ENCODE assay signal across 26 cellular contexts in the genomic region with DNA sequence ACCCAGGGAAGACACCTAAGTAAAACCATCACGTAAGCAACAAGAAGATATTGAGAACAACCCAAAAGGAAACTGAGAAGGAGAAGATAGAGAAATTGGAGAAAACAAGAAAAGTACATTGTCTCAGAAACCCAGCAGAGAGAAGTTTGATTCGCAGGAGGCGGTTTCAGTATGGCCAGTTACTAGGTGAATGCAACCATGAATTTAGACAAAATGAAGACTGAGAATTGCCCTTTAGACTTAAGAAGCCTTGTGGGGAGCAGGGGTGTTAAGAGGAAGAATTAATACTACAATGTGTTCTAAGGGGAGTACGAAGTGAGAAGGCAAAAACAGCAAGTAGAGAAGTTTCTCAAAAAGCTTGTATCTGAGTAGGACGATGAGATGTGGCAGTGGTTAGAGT.
A peak's percentile ranks its signal among the peaks of the same experiment; 100 is the strongest.
DNase-seq lines count a peak whose midpoint lies in the region; ATAC-seq and TF ChIP-seq lines count a peak whose summit lies in the region.
"Had no signal": no experiment of that assay in that cellular context is flagged by ENCODE, and none has a peak within 500 bp of the region (broad histone marks: within the 10 kb centered on the region; RNA-seq: fewer than 3 reads in every experiment).

No MANE protein-coding gene starts in this region.

- H3K4me1 Mint-ChIP-seq in neural progenitor cell (peaks cover 15% of the 10 kb centered on the region), mesothelial cell of epicardium (peaks cover 18% of the 10 kb centered on the region)
- H3K4me1 Mint-ChIP-seq: CD4-positive, CD25-positive, alpha-beta regulatory T cell had no signal

- no peaks in the 10 kb centered on the region for H3K36me3 ChIP-seq in neural progenitor cell
- H3K36me3 ChIP-seq: BLaER1, MG63 had no signal

- H3K27ac Mint-ChIP-seq in neural progenitor cell (peak overlapping the region; percentile 16), mesothelial cell of epicardium (no peak overlapping the region)
- H3K27ac Mint-ChIP-seq: CD4-positive, CD25-positive, alpha-beta regulatory T cell; T-helper 2 cell treated with Interferon-gamma antibody and Interleukin-4, amounts not matched to agents 5 μg/mL and 100 μg/mL, for 36 hours had no signal

- H2AFZ ChIP-seq in neural progenitor cell (replicated peaks) = no peak overlapping the region

- no peaks in the 10 kb centered on the region for H3K36me3 Mint-ChIP-seq in neural progenitor cell
- no peaks in the 10 kb centered on the region for H3K36me3 Mint-ChIP-seq in mesothelial cell of epicardium
- H3K36me3 Mint-ChIP-seq: CD4-positive, CD25-positive, alpha-beta regulatory T cell had no signal

- no peak overlapping the region for H3K27ac ChIP-seq in neural progenitor cell
- H3K27ac ChIP-seq: BLaER1, RWPE1 had no signal

- H3K4me1 ChIP-seq in neural progenitor cell = no peaks in the 10 kb centered on the region
- H3K4me1 ChIP-seq: BLaER1 had no signal

- no peaks in the 10 kb centered on the region for H4K20me1 ChIP-seq in neural progenitor cell (ENCODE audit: low read depth)
- H4K20me1 ChIP-seq: BLaER1 had no signal

- no peak overlapping the region for H3K4me2 ChIP-seq in neural progenitor cell
- H3K4me2 ChIP-seq: BLaER1 had no signal

- TF ChIP-seq CTCF in neural progenitor cell (IDR thresholded peaks at IDR 0.05) = no peak
- no peak for TF ChIP-seq CTCF in mesothelial cell of epicardium (IDR thresholded peaks at IDR 0.05; ENCODE audit: unreplicated experiment)

- H3K4me3 Mint-ChIP-seq in neural progenitor cell (no peak overlapping the region), mesothelial cell of epicardium (no peak overlapping the region)
- H3K4me3 Mint-ChIP-seq: CD4-positive, CD25-positive, alpha-beta regulatory T cell; T-helper 2 cell treated with Interferon-gamma antibody and Interleukin-4, amounts not matched to agents 5 μg/mL and 100 μg/mL, for 36 hours had no signal

- no peaks in the 10 kb centered on the region for H3K27me3 Mint-ChIP-seq in neural progenitor cell (ENCODE audit: insufficient read depth, low read depth)
- H3K27me3 Mint-ChIP-seq in mesothelial cell of epicardium (ENCODE audit: low read depth) = no peaks in the 10 kb centered on the region
- H3K27me3 Mint-ChIP-seq: CD4-positive, CD25-positive, alpha-beta regulatory T cell had no signal

- no peaks in the 10 kb centered on the region for H3K9me3 ChIP-seq in neural progenitor cell (ENCODE audit: low read depth)
- H3K9me3 ChIP-seq: BLaER1 had no signal

- no peaks in the 10 kb centered on the region for H3F3A ChIP-seq in neural progenitor cell (ENCODE audit: low read depth)

- H3K9me3 Mint-ChIP-seq in neural progenitor cell = no peaks in the 10 kb centered on the region
- peaks cover 4% of the 10 kb centered on the region for H3K9me3 Mint-ChIP-seq in mesothelial cell of epicardium
- H3K9me3 Mint-ChIP-seq: T-helper 2 cell treated with Interferon-gamma antibody and Interleukin-4, amounts not matched to agents 5 μg/mL and 100 μg/mL, for 36 hours had no signal

- H3K79me2 ChIP-seq in neural progenitor cell (ENCODE audit: low read depth) = no peaks in the 10 kb centered on the region

- H3K9ac ChIP-seq in neural progenitor cell = no peak overlapping the region
- H3K9ac ChIP-seq: BLaER1 had no signal

- DNase-seq in neural progenitor cell (ENCODE audit: low spot score) (no peak), cerebellum (ENCODE audit: low spot score) (no peak), SKM-1 treated with dmso at 0.1 percent for 144 hours (lab: John Stamatoyannopoulos, UW; ENCODE audit: unreplicated experiment) (no peak), mesothelial cell of epicardium (ENCODE audit: low spot score in 2 of 2, unreplicated experiment in 2 of 2) (no peak)
- DNase-seq: CD4-positive, CD25-positive, alpha-beta regulatory T cell; DMS53; GOT3; HCEC 1CT; KBM-7; MG63; NCI-H1092; NCI-H1417 treated with DMSO at 0.1 percent for 48 hours; NCI-H1694 treated with DMSO at 0.1 percent for 48 hours; NCI-H2081; NCI-H2227 treated with DMSO at 0.1 percent for 48 hours; NCI-H526 treated with DMSO at 0.1 percent for 48 hours; SHP77; T-helper 1 cell had no signal

- no peaks in the 10 kb centered on the region for H3K27me3 ChIP-seq in neural progenitor cell
- H3K27me3 ChIP-seq: BLaER1, MG63 had no signal

- H3K4me3 ChIP-seq in neural progenitor cell = no peak overlapping the region
- H3K4me3 ChIP-seq: BLaER1, MG63 had no signal

- ATAC-seq in GM18511 (IDR thresholded peaks at IDR 0.05; ENCODE audit: unreplicated experiment) (peak; percentile 61), GM19324 (IDR thresholded peaks at IDR 0.05; ENCODE audit: low FRiP score, unreplicated experiment) (peak; percentile 96), HG03432 (IDR thresholded peaks at IDR 0.05; ENCODE audit: unreplicated experiment) (peak; percentile 61), HG02571 (IDR thresholded peaks at IDR 0.05; ENCODE audit: unreplicated experiment) (no peak)
- ATAC-seq: Panc1 had no signal
